Comparison of ENCODE assay signal across 2 cellular contexts in the genomic region with DNA sequence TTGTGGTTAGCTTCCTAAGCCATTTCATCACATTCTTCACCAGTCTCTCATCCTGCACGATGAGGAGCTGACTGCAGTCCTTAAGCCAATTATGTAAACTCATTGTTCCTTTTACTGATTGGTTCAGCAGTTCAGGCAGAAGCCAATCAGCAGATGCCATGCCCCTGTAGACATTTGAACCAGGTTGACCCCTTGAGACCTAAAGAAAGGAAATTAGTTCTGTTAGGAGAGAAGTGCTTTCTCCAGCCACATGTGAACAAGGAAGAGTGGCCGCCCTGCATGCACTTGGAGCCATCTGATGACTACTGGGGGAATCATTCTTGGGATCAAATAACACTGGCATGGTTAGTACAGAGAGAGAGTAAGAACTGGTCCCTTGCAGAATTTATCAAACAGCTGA.
TF ChIP-seq lines count a peak whose summit lies in the region.

No MANE protein-coding gene starts in this region.

TF ChIP-seq in IMR-90, 13 proteins besides CTCF, POLR2A, EP300 and RAD21:
- no peak for TF ChIP-seq MXI1 (IDR thresholded peaks at IDR 0.05; ENCODE audit: borderline replicate concordance, low read depth, low read length)
- TF ChIP-seq, protein P1, sequence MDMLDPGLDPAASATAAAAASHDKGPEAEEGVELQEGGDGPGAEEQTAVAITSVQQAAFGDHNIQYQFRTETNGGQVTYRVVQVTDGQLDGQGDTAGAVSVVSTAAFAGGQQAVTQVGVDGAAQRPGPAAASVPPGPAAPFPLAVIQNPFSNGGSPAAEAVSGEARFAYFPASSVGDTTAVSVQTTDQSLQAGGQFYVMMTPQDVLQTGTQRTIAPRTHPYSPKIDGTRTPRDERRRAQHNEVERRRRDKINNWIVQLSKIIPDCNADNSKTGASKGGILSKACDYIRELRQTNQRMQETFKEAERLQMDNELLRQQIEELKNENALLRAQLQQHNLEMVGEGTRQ (IDR thresholded peaks at IDR 0.05; ENCODE audit: low read depth, low read length), result no peak
- no peak for TF ChIP-seq RFX5 (IDR thresholded peaks at IDR 0.05; ENCODE audit: low read depth, low read length)
- TF ChIP-seq BHLHE40 (IDR thresholded peaks at IDR 0.05; ENCODE audit: low read depth, low read length), result no peak
- TF ChIP-seq, protein P2, sequence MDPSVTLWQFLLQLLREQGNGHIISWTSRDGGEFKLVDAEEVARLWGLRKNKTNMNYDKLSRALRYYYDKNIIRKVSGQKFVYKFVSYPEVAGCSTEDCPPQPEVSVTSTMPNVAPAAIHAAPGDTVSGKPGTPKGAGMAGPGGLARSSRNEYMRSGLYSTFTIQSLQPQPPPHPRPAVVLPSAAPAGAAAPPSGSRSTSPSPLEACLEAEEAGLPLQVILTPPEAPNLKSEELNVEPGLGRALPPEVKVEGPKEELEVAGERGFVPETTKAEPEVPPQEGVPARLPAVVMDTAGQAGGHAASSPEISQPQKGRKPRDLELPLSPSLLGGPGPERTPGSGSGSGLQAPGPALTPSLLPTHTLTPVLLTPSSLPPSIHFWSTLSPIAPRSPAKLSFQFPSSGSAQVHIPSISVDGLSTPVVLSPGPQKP (IDR thresholded peaks at IDR 0.05; ENCODE audit: borderline replicate concordance, low read depth, low read length), result no peak
- TF ChIP-seq MAFK (IDR thresholded peaks at IDR 0.05; ENCODE audit: low read depth, low read length), result no peak
- no peak for TF ChIP-seq RCOR1 (IDR thresholded peaks at IDR 0.05; ENCODE audit: insufficient replicate concordance, low read length)
- no peak for TF ChIP-seq FOS (IDR thresholded peaks at IDR 0.05; ENCODE audit: low read depth, low read length)
- no peak for TF ChIP-seq NFE2L2 (IDR thresholded peaks at IDR 0.05; ENCODE audit: low read depth, low read length)
- no peak for TF ChIP-seq SMC3 (IDR thresholded peaks at IDR 0.05; ENCODE audit: low read depth, low read length)
- no peak for TF ChIP-seq MAZ (IDR thresholded peaks at IDR 0.05; ENCODE audit: borderline replicate concordance, low read depth, low read length)
- TF ChIP-seq CEBPB (IDR thresholded peaks at IDR 0.05; ENCODE audit: low read depth, low read length), result no peak
- TF ChIP-seq CHD1 (IDR thresholded peaks at IDR 0.05; ENCODE audit: low read depth, low read length), result no peak

TF ChIP-seq in HepG2, 621 proteins besides CTCF, POLR2A, EP300 and RAD21:
- TF ChIP-seq, protein P3, sequence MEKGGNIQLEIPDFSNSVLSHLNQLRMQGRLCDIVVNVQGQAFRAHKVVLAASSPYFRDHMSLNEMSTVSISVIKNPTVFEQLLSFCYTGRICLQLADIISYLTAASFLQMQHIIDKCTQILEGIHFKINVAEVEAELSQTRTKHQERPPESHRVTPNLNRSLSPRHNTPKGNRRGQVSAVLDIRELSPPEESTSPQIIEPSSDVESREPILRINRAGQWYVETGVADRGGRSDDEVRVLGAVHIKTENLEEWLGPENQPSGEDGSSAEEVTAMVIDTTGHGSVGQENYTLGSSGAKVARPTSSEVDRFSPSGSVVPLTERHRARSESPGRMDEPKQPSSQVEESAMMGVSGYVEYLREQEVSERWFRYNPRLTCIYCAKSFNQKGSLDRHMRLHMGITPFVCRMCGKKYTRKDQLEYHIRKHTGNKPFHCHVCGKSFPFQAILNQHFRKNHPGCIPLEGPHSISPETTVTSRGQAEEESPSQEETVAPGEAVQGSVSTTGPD (CRISPR knock-in tag; IDR thresholded peaks at IDR 0.05), result no peak
- TF ChIP-seq ZNF737 (CRISPR knock-in tag; IDR thresholded peaks at IDR 0.05; ENCODE audit: borderline replicate concordance) (no peak), ZBTB38 (CRISPR knock-in tag; IDR thresholded peaks at IDR 0.05) (no peak), HOXA7 (CRISPR knock-in tag; IDR thresholded peaks at IDR 0.05) (no peak), ZNF296 (CRISPR knock-in tag; conservative IDR thresholded peaks at IDR 0.05) (no peak)
- TF ChIP-seq, protein P4, sequence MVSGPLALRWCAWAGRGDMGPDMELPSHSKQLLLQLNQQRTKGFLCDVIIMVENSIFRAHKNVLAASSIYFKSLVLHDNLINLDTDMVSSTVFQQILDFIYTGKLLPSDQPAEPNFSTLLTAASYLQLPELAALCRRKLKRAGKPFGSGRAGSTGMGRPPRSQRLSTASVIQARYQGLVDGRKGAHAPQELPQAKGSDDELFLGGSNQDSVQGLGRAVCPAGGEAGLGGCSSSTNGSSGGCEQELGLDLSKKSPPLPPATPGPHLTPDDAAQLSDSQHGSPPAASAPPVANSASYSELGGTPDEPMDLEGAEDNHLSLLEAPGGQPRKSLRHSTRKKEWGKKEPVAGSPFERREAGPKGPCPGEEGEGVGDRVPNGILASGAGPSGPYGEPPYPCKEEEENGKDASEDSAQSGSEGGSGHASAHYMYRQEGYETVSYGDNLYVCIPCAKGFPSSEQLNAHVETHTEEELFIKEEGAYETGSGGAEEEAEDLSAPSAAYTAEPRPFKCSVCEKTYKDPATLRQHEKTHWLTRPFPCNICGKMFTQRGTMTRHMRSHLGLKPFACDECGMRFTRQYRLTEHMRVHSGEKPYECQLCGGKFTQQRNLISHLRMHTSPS (CRISPR knock-in tag; IDR thresholded peaks at IDR 0.05; ENCODE audit: low read depth), result no peak
